In genomic region chr4:55770662-55771061, GRCh38 we compare ENCODE assay signal across 24 cellular contexts.
"Had no signal": no experiment of that assay in that cellular context is flagged by ENCODE, and none has a peak within 500 bp of the region (broad histone marks: within the 10 kb centered on the region; RNA-seq: fewer than 3 reads in every experiment).

No MANE protein-coding gene starts in this region.

- DNase-seq: occipital lobe; ovary; posterior cingulate gyrus; psoas muscle; right cardiac atrium; right lobe of liver; sigmoid colon; small intestine; stimulated activated CD4-positive, alpha-beta T cell treated with anti-CD3 and anti-CD28 coated beads, Interleukin-15, amount 100 ng/mL, for 24 hours; stimulated activated CD4-positive, alpha-beta T cell treated with anti-CD3 and anti-CD28 coated beads, Interleukin-2, amount 100 ng/mL, for 24 hours; stimulated activated CD4-positive, alpha-beta T cell treated with anti-CD3 and anti-CD28 coated beads, Interleukin-2, amount 100 ng/mL, for 48 hours; stimulated activated CD4-positive, alpha-beta T cell treated with anti-CD3 and anti-CD28 coated beads, Interleukin-4, amount 100 ng/mL, for 24 hours; stimulated activated naive B cell treated with anti-CD40 and anti-IgM and Interleukin-4, amounts not matched to agents 10 μg/mL and 1 μg/mL and 100 μg/mL, for 72 hours; stimulated activated naive CD4-positive, alpha-beta T cell treated with Interleukin-2 at 50 U/mL for 16 hours; stomach; thyroid gland; trophoblast cell; upper lobe of left lung had no signal

- H3K36me3 ChIP-seq: neural progenitor cell, ovary, right lobe of liver, sigmoid colon, stomach, thoracic aorta, thyroid gland, tibial nerve, upper lobe of left lung, vagina had no signal

- H3K27ac ChIP-seq: neural progenitor cell, ovary, parathyroid adenoma, psoas muscle, right lobe of liver, sigmoid colon, stomach, thoracic aorta, thyroid gland, tibial nerve, upper lobe of left lung, vagina had no signal

- ATAC-seq: psoas muscle; right cardiac atrium; right lobe of liver; stimulated activated effector memory CD8-positive, alpha-beta T cell treated with anti-CD3 and anti-CD28 coated beads, Interleukin-12 subunit alpha, Interleukin-12 subunit beta, amount 100 ng/mL, for 72 hours; stimulated activated naive B cell treated with anti-CD40 and anti-IgM and Interleukin-4, amounts not matched to agents 10 μg/mL and 1 μg/mL and 100 μg/mL, for 72 hours had no signal

- H3K27me3 ChIP-seq: neural progenitor cell, ovary, right lobe of liver, sigmoid colon, stomach, thyroid gland, tibial nerve, upper lobe of left lung, vagina had no signal

- H3K4me3 ChIP-seq: neural progenitor cell, ovary, psoas muscle, right lobe of liver, sigmoid colon, stomach, thoracic aorta, thyroid gland, tibial nerve, upper lobe of left lung, vagina had no signal

- H3K9me3 ChIP-seq: ovary, psoas muscle, right lobe of liver, sigmoid colon, stomach, thoracic aorta, thyroid gland, tibial nerve, upper lobe of left lung, vagina had no signal

- H3K4me1 ChIP-seq: parathyroid adenoma, psoas muscle, right lobe of liver, sigmoid colon, stomach, thyroid gland, tibial nerve, upper lobe of left lung, vagina had no signal
